8 cellular contexts compared by ENCODE assay signal in the genomic region with DNA sequence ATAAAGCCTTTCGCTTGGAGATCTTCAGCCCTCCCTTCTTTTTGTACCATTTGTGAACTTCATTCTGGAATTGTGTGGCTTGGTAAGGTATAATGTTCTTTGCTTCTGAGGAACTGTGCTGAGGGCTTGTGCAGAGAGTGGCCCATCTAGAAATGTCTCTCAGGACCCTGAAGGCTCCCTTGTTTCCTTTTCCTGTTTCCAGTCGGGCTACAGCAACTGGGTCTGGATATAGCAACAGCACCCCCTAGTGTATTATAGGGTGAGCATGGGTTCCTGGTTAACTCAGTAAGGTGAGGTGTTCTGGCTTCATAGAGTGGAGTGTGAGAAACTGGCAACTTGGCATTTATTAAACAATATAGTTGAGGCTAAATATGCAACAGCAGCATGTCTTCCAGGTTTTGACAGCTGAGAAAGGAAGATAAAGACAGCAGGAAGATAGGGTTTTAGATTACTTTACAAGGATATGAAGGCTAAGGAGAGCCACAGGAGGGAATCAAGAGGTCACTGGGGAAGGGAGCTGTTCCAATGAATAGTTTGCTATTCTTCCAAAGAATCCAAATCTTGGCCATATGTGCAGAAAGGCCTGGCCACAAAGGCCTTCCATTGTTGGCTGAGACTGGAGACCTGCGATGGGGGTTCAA. TPM values are rescaled to one million over a fixed set of nuclear protein-coding genes. Genes with fewer than 3 reads are reported as not detected.
DNase-seq lines count a peak whose midpoint lies in the region; ATAC-seq, FAIRE-seq and TF ChIP-seq lines count a peak whose summit lies in the region.

No MANE protein-coding gene starts in this region.

- H4K20me1 ChIP-seq in osteoblast (ENCODE audit: insufficient read depth, low read length), result no peaks in the 10 kb centered on the region

- peak; percentile 19 for FAIRE-seq in G401.6 (lab: Jason Lieb, UNC)

- H3K9me3 ChIP-seq in osteoblast (ENCODE audit: low read depth, low read length), result no peaks in the 10 kb centered on the region

- H2AFZ ChIP-seq in osteoblast (ENCODE audit: low read length), result peak overlapping the region; percentile 79

- H3K4me1 ChIP-seq in osteoblast (ENCODE audit: insufficient read depth, low read length), result no peaks in the 10 kb centered on the region

- no peak overlapping the region for H3K4me3 ChIP-seq in osteoblast (ENCODE audit: insufficient read depth, low read length)

- H3K27me3 ChIP-seq in osteoblast (ENCODE audit: insufficient read depth, low read length), result peaks cover 2% of the 10 kb centered on the region

- no peaks in the 10 kb centered on the region for H3K79me2 ChIP-seq in osteoblast (ENCODE audit: insufficient read depth, low read length)

- no peak for ATAC-seq in GM21360 (IDR thresholded peaks at IDR 0.05; ENCODE audit: unreplicated experiment)

- no peak overlapping the region for H3K4me2 ChIP-seq in osteoblast (ENCODE audit: insufficient read depth, low read length)

- peak; percentile 74 for DNase-seq in H4 (ENCODE audit: low spot score)
- DNase-seq in OCI-M2 (lab: John Stamatoyannopoulos, UW; ENCODE audit: unreplicated experiment), result peak; percentile 14
- DNase-seq in activated naive CD4-positive, alpha-beta T cell treated with Interleukin-2 at 50 U/mL for 16 hours, result peak; percentile 39
- peak; percentile 63 for DNase-seq in germinal center (ENCODE audit: low spot score)
- DNase-seq in osteoblast (ENCODE audit: insufficient read length, low spot score, missing footprints), result no peak

- H3K36me3 ChIP-seq in osteoblast (ENCODE audit: insufficient read depth, low read length), result no peaks in the 10 kb centered on the region

- TF ChIP-seq CTCF in LNCAP (IDR thresholded peaks at IDR 0.05) (peak; percentile 84), osteoblast (IDR thresholded peaks at IDR 0.05; ENCODE audit: extremely low read depth, low read depth, low read length) (peak; percentile 93)

- H3K27ac ChIP-seq in osteoblast (ENCODE audit: low read depth, low read length), result no peak overlapping the region

RNA-seq across cellular contexts. Expression of a gene that starts 49.1 kb away (rescaled TPM):
- not detected in 2 replicates for total RNA-seq in H4 (2014; rRNA removed; shearing (Covaris generic))
- total RNA-seq in osteoblast, result not detected in 2 replicates

RNA-seq across cellular contexts. Expression of a gene that starts 50.3 kb away (rescaled TPM):
- not detected in 2 replicates for total RNA-seq in H4 (2014; rRNA removed; shearing (Covaris generic))
- total RNA-seq in osteoblast, result not detected in 2 replicates
